Comparison of ENCODE assay signal across 14 cellular contexts in genomic region chr20:45016089-45016641, GRCh38. TPM values are rescaled to one million over a fixed set of nuclear protein-coding genes. Genes with fewer than 3 reads are reported as not detected.
A peak's percentile ranks its signal among the peaks of the same experiment; 100 is the strongest.
DNase-seq lines count a peak whose midpoint lies in the region; ATAC-seq and TF ChIP-seq lines count a peak whose summit lies in the region.
"Had no signal": no experiment of that assay in that cellular context is flagged by ENCODE, and none has a peak within 500 bp of the region (broad histone marks: within the 10 kb centered on the region; RNA-seq: fewer than 3 reads in every experiment).

No MANE protein-coding gene starts in this region.

- POLR2A ChIA-PET in activated CD4-positive, alpha-beta T cell treated with anti-CD3 and anti-CD28 coated beads, Interleukin-2, amount 10 ng/mL, durations not matched to agents 7 days and 5 days (lab: Charles Lee), result no interaction called here
- POLR2A ChIA-PET in T-cell (lab: Charles Lee), result no interaction called here

- TF ChIP-seq CTCF in fibroblast of the aortic adventitia (IDR thresholded peaks at IDR 0.05; ENCODE audit: insufficient read depth, low read length), result no peak

- DNase-seq in activated CD4-positive, alpha-beta T cell treated with anti-CD3 and anti-CD28 coated beads, Interleukin-2, amount 10 ng/mL, durations not matched to agents 7 days and 5 days, result no peak
- DNase-seq in activated CD4-positive, alpha-beta T cell treated with anti-CD3 and anti-CD28 coated beads for 4 hours, result no peak
- no peak for DNase-seq in T-cell
- DNase-seq in fibroblast of the aortic adventitia (ENCODE audit: low read depth), result peak; percentile 95
- no peak for DNase-seq in stimulated activated naive CD8-positive, alpha-beta T cell treated with anti-CD3 and anti-CD28 coated beads, Interleukin-15, Interleukin-2, amounts not matched to agents 100 U/mL and 50 U/mL, for 24 hours
- no peak for DNase-seq in NCI-H774 (lab: John Stamatoyannopoulos, UW)
- DNase-seq in SW 1271 (lab: John Stamatoyannopoulos, UW), result no peak
- DNase-seq: DND-41; kidney; NCI-H2029; RPMI8226; stimulated activated CD4-positive, alpha-beta T cell treated with anti-CD3 and anti-CD28 coated beads, Interleukin-4, amount 100 ng/mL, for 24 hours had no signal

- H3K27me3 Mint-ChIP-seq in activated CD4-positive, alpha-beta T cell treated with anti-CD3 and anti-CD28 coated beads, Interleukin-2, amount 10 ng/mL, durations not matched to agents 7 days and 5 days, result no peaks in the 10 kb centered on the region
- H3K27me3 Mint-ChIP-seq in T-cell, result no peaks in the 10 kb centered on the region

- CTCF ChIA-PET in activated CD4-positive, alpha-beta T cell treated with anti-CD3 and anti-CD28 coated beads, Interleukin-2, amount 10 ng/mL, durations not matched to agents 7 days and 5 days (lab: Charles Lee), result no interaction called here
- CTCF ChIA-PET in T-cell (lab: Charles Lee), result interaction anchor here (0.6 to 0.8 kb wide), 2 partner anchors 13 to 833 kb away, joined by 3 read pairs; no protein-coding TSS in a partner anchor

- no peak for ATAC-seq in T-cell (replicated peaks in 1 of 4)
- ATAC-seq in stimulated activated naive CD8-positive, alpha-beta T cell treated with anti-CD3 and anti-CD28 coated beads, Interleukin-15, Interleukin-2, amounts not matched to agents 100 U/mL and 50 U/mL, for 24 hours, result peak; percentile 29
- no peak for ATAC-seq in GM21737 (IDR thresholded peaks at IDR 0.05; ENCODE audit: unreplicated experiment)

- H3K27ac Mint-ChIP-seq in activated CD4-positive, alpha-beta T cell treated with anti-CD3 and anti-CD28 coated beads, Interleukin-2, amount 10 ng/mL, durations not matched to agents 7 days and 5 days, result peak overlapping the region; percentile 15
- peak overlapping the region; percentile 48 to 65 for H3K27ac Mint-ChIP-seq in T-cell

- H3K4me3 Mint-ChIP-seq in activated CD4-positive, alpha-beta T cell treated with anti-CD3 and anti-CD28 coated beads, Interleukin-2, amount 10 ng/mL, durations not matched to agents 7 days and 5 days, result no peak overlapping the region
- H3K4me3 Mint-ChIP-seq in T-cell, result no peak overlapping the region

- H3K4me3 ChIP-seq in fibroblast of the aortic adventitia (ENCODE audit: low read depth, low read length), result no peak overlapping the region
- H3K4me3 ChIP-seq: ascending aorta had no signal

- H3K36me3 Mint-ChIP-seq in activated CD4-positive, alpha-beta T cell treated with anti-CD3 and anti-CD28 coated beads, Interleukin-2, amount 10 ng/mL, durations not matched to agents 7 days and 5 days (ENCODE audit: low read depth), result peaks cover 63% of the 10 kb centered on the region
- peaks cover 41% of the 10 kb centered on the region for H3K36me3 Mint-ChIP-seq in T-cell

- peaks cover 39% of the 10 kb centered on the region for H3K4me1 Mint-ChIP-seq in activated CD4-positive, alpha-beta T cell treated with anti-CD3 and anti-CD28 coated beads, Interleukin-2, amount 10 ng/mL, durations not matched to agents 7 days and 5 days
- H3K4me1 Mint-ChIP-seq in T-cell, result peaks cover 71 to 79% (median 76%) of the 10 kb centered on the region in 3 donors

- no peaks in the 10 kb centered on the region for H3K9me3 Mint-ChIP-seq in activated CD4-positive, alpha-beta T cell treated with anti-CD3 and anti-CD28 coated beads, Interleukin-2, amount 10 ng/mL, durations not matched to agents 7 days and 5 days
- H3K9me3 Mint-ChIP-seq in T-cell, result no peaks in the 10 kb centered on the region

RNA-seq across cellular contexts. Expression of gene STK4, which starts 49.9 kb away (rescaled TPM):
- total RNA-seq in activated CD4-positive, alpha-beta T cell treated with anti-CD3 and anti-CD28 coated beads, Interleukin-2, amount 10 ng/mL, durations not matched to agents 7 days and 5 days, result 100 to 1,000 TPM; 201 to 229 TPM
- total RNA-seq in T-cell, result 100 to 1,000 TPM; 244 to 315 (median 271) TPM
- total RNA-seq in fibroblast of the aortic adventitia (ENCODE audit: low replicate concordance), result 20.8 and 41.6 TPM in 2 replicates

RNA-seq across cellular contexts. Expression of gene TOMM34, which starts 56.0 kb away (rescaled TPM):
- total RNA-seq in activated CD4-positive, alpha-beta T cell treated with anti-CD3 and anti-CD28 coated beads, Interleukin-2, amount 10 ng/mL, durations not matched to agents 7 days and 5 days, result 10 to 100 TPM; 21.4 to 23.3 TPM
- 10 to 100 TPM in 3 of 5 donors, 1 to 10 TPM in 2; 7.8 to 12.8 (median 11.4) TPM for total RNA-seq in T-cell
- 7.0 and 29.3 TPM in 2 replicates for total RNA-seq in fibroblast of the aortic adventitia (ENCODE audit: low replicate concordance)
